In the genomic region with DNA sequence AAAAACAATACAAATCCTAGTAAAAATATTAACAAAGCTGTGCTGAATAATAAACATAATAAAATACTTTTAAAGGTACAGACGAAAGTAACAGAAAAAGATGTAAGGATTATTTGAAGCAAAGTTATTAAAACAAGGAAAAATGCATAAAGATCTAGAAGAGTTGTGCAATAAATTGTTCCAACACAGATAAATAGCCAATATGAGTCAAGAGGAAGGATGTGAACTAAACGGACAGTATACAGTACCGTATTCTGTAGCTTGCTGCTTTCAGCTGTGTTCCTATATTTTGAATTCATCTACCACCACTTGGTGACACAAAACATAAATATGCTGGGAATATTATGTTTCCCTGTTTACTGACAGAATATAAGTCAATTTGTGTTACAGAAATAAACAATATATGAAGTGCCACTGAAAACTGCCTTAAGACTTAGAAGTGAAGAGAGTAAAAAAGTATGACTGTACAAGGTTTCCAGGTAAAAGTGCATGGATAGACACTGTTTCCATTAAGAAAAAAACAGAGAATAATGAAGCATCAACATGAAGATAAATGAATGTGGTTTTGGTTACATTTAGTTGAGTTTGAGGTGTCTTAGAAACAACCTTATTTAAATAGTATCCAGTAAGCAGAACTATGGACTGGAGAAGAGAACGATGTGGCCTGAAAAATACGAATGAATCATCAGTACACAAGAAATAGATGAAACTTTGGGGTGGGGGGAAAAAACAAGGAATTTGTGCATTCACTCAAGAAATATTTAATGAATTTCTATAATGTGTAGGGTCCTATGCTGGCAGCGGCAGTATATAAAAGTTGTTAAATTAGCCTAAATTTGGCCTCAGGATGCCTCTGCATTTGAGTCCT, we compare ENCODE assay signal across 1 cellular context.
TF ChIP-seq lines count a peak whose summit lies in the region.

No MANE protein-coding gene starts in this region.

TF ChIP-seq in IMR-90, 13 proteins besides CTCF, POLR2A, EP300 and RAD21:
- TF ChIP-seq NFE2L2 (IDR thresholded peaks at IDR 0.05; ENCODE audit: low read depth, low read length) (no peak), MAFK (IDR thresholded peaks at IDR 0.05; ENCODE audit: low read depth, low read length) (no peak), CEBPB (IDR thresholded peaks at IDR 0.05; ENCODE audit: low read depth, low read length) (peak; percentile 97), MAZ (IDR thresholded peaks at IDR 0.05; ENCODE audit: borderline replicate concordance, low read depth, low read length) (no peak), FOS (IDR thresholded peaks at IDR 0.05; ENCODE audit: low read depth, low read length) (no peak), MXI1 (IDR thresholded peaks at IDR 0.05; ENCODE audit: borderline replicate concordance, low read depth, low read length) (no peak), SMC3 (IDR thresholded peaks at IDR 0.05; ENCODE audit: low read depth, low read length) (no peak)
